Comparison of ENCODE assay signal across 31 cellular contexts in genomic region chr22:29936186-29936585, GRCh38. TPM values are rescaled to one million over a fixed set of nuclear protein-coding genes. Genes with fewer than 3 reads are reported as not detected.
DNase-seq lines count a peak whose midpoint lies in the region; ATAC-seq, FAIRE-seq and TF ChIP-seq lines count a peak whose summit lies in the region.
"Had no signal": no experiment of that assay in that cellular context is flagged by ENCODE, and none has a peak within 500 bp of the region (broad histone marks: within the 10 kb centered on the region; RNA-seq: fewer than 3 reads in every experiment).

No MANE protein-coding gene starts in this region.

- no peaks in the 10 kb centered on the region for H3K27me3 ChIP-seq in right lobe of liver
- no peaks in the 10 kb centered on the region for H3K27me3 ChIP-seq in HepG2 (ENCODE audit: control insufficient read depth in 1 of 2, insufficient read depth in 2 of 2, low read length in 2 of 2)
- no peaks in the 10 kb centered on the region for H3K27me3 ChIP-seq in upper lobe of right lung
- H3K27me3 ChIP-seq in tibial artery, result no peaks in the 10 kb centered on the region
- H3K27me3 ChIP-seq: brain microvascular endothelial cell, esophagus squamous epithelium had no signal

- DNase-seq in right lobe of liver (no peak), HepG2 (ENCODE audit: low spot score) (no peak), chondrocyte (ENCODE audit: low spot score) (no peak), left colon (no peak), upper lobe of right lung (no peak), SIG-M5 (lab: John Stamatoyannopoulos, UW) (no peak), tibial artery (no peak)
- DNase-seq: activated CD4-positive, alpha-beta T cell treated with anti-CD3 and anti-CD28 coated beads, Interleukin-2, amount 10 ng/mL, durations not matched to agents 7 days and 5 days; activated naive CD4-positive, alpha-beta T cell; activated T-cell treated with anti-CD3 and anti-CD28 coated beads, Interleukin-2, amount 50 U/mL, for 72 hours; brain microvascular endothelial cell; DMS79 treated with DMSO at 0.1 percent for 48 hours; effector memory CD8-positive, alpha-beta T cell; esophagus squamous epithelium; GF-D8; hippocampal formation; immature natural killer cell; KBM-7; NCI-H1436; NCI-H82; right cardiac atrium; SK-N-SH; stimulated activated CD4-positive, alpha-beta T cell treated with anti-CD3 and anti-CD28 coated beads, Interleukin-2, amount 100 ng/mL, for 48 hours; T-helper 2 cell; trophoblast cell had no signal

- POLR2A ChIA-PET in HepG2 (lab: Yijun Ruan, JAX), result no interaction called here

- no peaks in the 10 kb centered on the region for H3K9me3 ChIP-seq in right lobe of liver
- H3K9me3 ChIP-seq in HepG2 (ENCODE audit: low read length), result no peaks in the 10 kb centered on the region
- no peaks in the 10 kb centered on the region for H3K9me3 ChIP-seq in upper lobe of right lung
- no peaks in the 10 kb centered on the region for H3K9me3 ChIP-seq in tibial artery
- H3K9me3 ChIP-seq: esophagus squamous epithelium, SK-N-SH had no signal

- H3K79me2 ChIP-seq in HepG2 (ENCODE audit: insufficient read depth, low read length), result peaks cover 25% of the 10 kb centered on the region

- H3K4me3 Mint-ChIP-seq in chondrocyte (ENCODE audit: unreplicated experiment), result no peak overlapping the region
- H3K4me3 Mint-ChIP-seq: activated CD4-positive, alpha-beta T cell treated with anti-CD3 and anti-CD28 coated beads, Interleukin-2, amount 10 ng/mL, durations not matched to agents 7 days and 5 days; activated T-cell treated with anti-CD3 and anti-CD28 coated beads, Interleukin-2, amount 50 U/mL, for 72 hours; effector memory CD8-positive, alpha-beta T cell; immature natural killer cell; natural killer cell treated with Interleukin-12 subunit alpha and Interleukin-12 subunit beta and Interleukin-15 and Interleukin-18, amount 100 ng/mL, for 72 hours had no signal

- H2AFZ ChIP-seq in HepG2 (ENCODE audit: low read length), result no peak overlapping the region

- TF ChIP-seq POLR2A in right lobe of liver (IDR thresholded peaks at IDR 0.05) (no peak), HepG2 (IDR thresholded peaks at IDR 0.05; ENCODE audit: insufficient read depth in 1 of 2, low read depth in 2 of 2, low read length in 2 of 2) (no peak)

- H3K27ac ChIP-seq in right lobe of liver (no peak overlapping the region), HepG2 (ENCODE audit: extremely low read length, insufficient read depth, low read length) (no peak overlapping the region), upper lobe of right lung (no peak overlapping the region), tibial artery (no peak overlapping the region)
- H3K27ac ChIP-seq: brain microvascular endothelial cell, esophagus squamous epithelium, RWPE1 had no signal

- H4K20me1 ChIP-seq in HepG2 (ENCODE audit: insufficient read depth, low read length), result peaks cover 6% of the 10 kb centered on the region

- FAIRE-seq in HepG2 (lab: Jason Lieb, UNC), result no peak
- FAIRE-seq: A204.1, frontal cortex, H54 had no signal

- TF ChIP-seq CTCF in right lobe of liver (IDR thresholded peaks at IDR 0.05) (no peak), HepG2 (CRISPR knock-in tag; IDR thresholded peaks at IDR 0.05) (no peak), chondrocyte (IDR thresholded peaks at IDR 0.05) (no peak), upper lobe of right lung (IDR thresholded peaks at IDR 0.05) (no peak), tibial artery (IDR thresholded peaks at IDR 0.05) (no peak)

- 56% methylated on average over 1 of the region's 1 CpG for WGBS in right lobe of liver (ENCODE audit: insufficient coverage, low coverage, low lambda C conversion rate, missing lambda C conversion rate)
- 97% methylated on average over 1 of the region's 1 CpG for WGBS in HepG2 (ENCODE audit: low lambda C conversion rate)

- CTCF ChIA-PET in HepG2 (lab: Yijun Ruan, JAX; ENCODE audit: low intra/inter-chr PET ratio, low total read pairs), result no interaction called here

- H3K9ac ChIP-seq in HepG2 (ENCODE audit: insufficient read depth, low read depth, low read length), result no peak overlapping the region
- H3K9ac ChIP-seq: SK-N-SH had no signal

- no peak for TF ChIP-seq RAD21 in HepG2 (CRISPR knock-in tag; IDR thresholded peaks at IDR 0.05)

- no peak overlapping the region for H3K4me3 ChIP-seq in right lobe of liver
- H3K4me3 ChIP-seq in HepG2 (replicated peaks in 1 of 3; ENCODE audit: insufficient read depth in 1 of 3, low read depth in 2 of 3, low read length in 3 of 3), result no peak overlapping the region
- no peak overlapping the region for H3K4me3 ChIP-seq in upper lobe of right lung
- H3K4me3 ChIP-seq in tibial artery, result no peak overlapping the region
- H3K4me3 ChIP-seq: esophagus squamous epithelium had no signal

- H3K27me3 Mint-ChIP-seq in chondrocyte (ENCODE audit: low read depth), result no peaks in the 10 kb centered on the region
- H3K27me3 Mint-ChIP-seq: activated CD4-positive, alpha-beta T cell treated with anti-CD3 and anti-CD28 coated beads, Interleukin-2, amount 10 ng/mL, durations not matched to agents 7 days and 5 days; effector memory CD8-positive, alpha-beta T cell; natural killer cell treated with Interleukin-12 subunit alpha and Interleukin-12 subunit beta and Interleukin-15 and Interleukin-18, amount 100 ng/mL, for 72 hours had no signal

- no peaks in the 10 kb centered on the region for H3K9me3 Mint-ChIP-seq in chondrocyte (ENCODE audit: low read depth)
- H3K9me3 Mint-ChIP-seq: effector memory CD8-positive, alpha-beta T cell; immature natural killer cell; natural killer cell treated with Interleukin-12 subunit alpha and Interleukin-12 subunit beta and Interleukin-15 and Interleukin-18, amount 100 ng/mL, for 72 hours had no signal

- H3K4me1 Mint-ChIP-seq in chondrocyte (ENCODE audit: low read depth), result peaks cover 43% of the 10 kb centered on the region

- in situ Hi-C loops in HepG2 (cut with HindIII; ENCODE audit: extremely low pct_ligation_motif_present, low pct_unique_long_range_greater_than_20kb), result no loop called here

- TF ChIP-seq EP300 in HepG2 (IDR thresholded peaks at IDR 0.05; ENCODE audit: low read depth in 2 of 2, low read length in 2 of 2) (no peak), HepG2 (CRISPR knock-in tag; IDR thresholded peaks at IDR 0.05; ENCODE audit: borderline replicate concordance) (no peak)

- peak overlapping the region; percentile 0 for H3K27ac Mint-ChIP-seq in chondrocyte (ENCODE audit: unreplicated experiment)
- H3K27ac Mint-ChIP-seq: activated CD4-positive, alpha-beta T cell treated with anti-CD3 and anti-CD28 coated beads, Interleukin-2, amount 10 ng/mL, durations not matched to agents 7 days and 5 days; activated T-cell treated with anti-CD3 and anti-CD28 coated beads, Interleukin-2, amount 50 U/mL, for 72 hours; immature natural killer cell; natural killer cell treated with Interleukin-12 subunit alpha and Interleukin-12 subunit beta and Interleukin-15 and Interleukin-18, amount 100 ng/mL, for 72 hours had no signal

- H3K36me3 ChIP-seq in right lobe of liver (no peaks in the 10 kb centered on the region), HepG2 (replicated peaks in 1 of 2; ENCODE audit: control insufficient read depth in 1 of 2, insufficient read depth in 2 of 2, low read length in 2 of 2) (no peaks in the 10 kb centered on the region), upper lobe of right lung (no peaks in the 10 kb centered on the region), tibial artery (no peaks in the 10 kb centered on the region)
- H3K36me3 ChIP-seq: brain microvascular endothelial cell, esophagus squamous epithelium had no signal

- H3K4me1 ChIP-seq in right lobe of liver (peaks cover 0 to 6% (median 0%) of the 10 kb centered on the region in 4 donors), HepG2 (ENCODE audit: insufficient read depth, low read length) (no peaks in the 10 kb centered on the region), upper lobe of right lung (peaks cover 16% of the 10 kb centered on the region), tibial artery (peaks cover 0 to 16% (median 7%) of the 10 kb centered on the region in 4 donors)

- intact Hi-C loops in right lobe of liver (cut with DNase I) (no loop called here), HepG2 (cut with micrococcal nuclease; ENCODE audit: unreplicated experiment) (no loop called here), left colon (cut with DNase I, micrococcal nuclease) (no loop called here), upper lobe of right lung (cut with DNase I) (no loop called here), tibial artery (cut with DNase I; ENCODE audit: low total_unique reads) (no loop called here)

- BruUV-seq in HepG2 (replicated peaks; lab: Mats Ljungman, UMichigan), result no TSS peak

- no peak overlapping the region for H3K4me2 ChIP-seq in HepG2 (ENCODE audit: low read depth, low read length)
- H3K4me2 ChIP-seq: SK-N-SH had no signal

- peak in 3 of 4 donors; percentile 27 to 31 (median 31) for ATAC-seq in right lobe of liver
- ATAC-seq in HepG2, result no peak
- ATAC-seq in left colon, result peak; percentile 90
- ATAC-seq in upper lobe of right lung, result peak; percentile 36
- ATAC-seq in HG02981 (IDR thresholded peaks at IDR 0.05; ENCODE audit: unreplicated experiment), result no peak
- ATAC-seq: activated T-cell treated with anti-CD3 and anti-CD28 coated beads, Interleukin-2, amount 50 U/mL, for 72 hours; effector memory CD8-positive, alpha-beta T cell; natural killer cell treated with Interleukin-12 subunit alpha and Interleukin-12 subunit beta and Interleukin-15 and Interleukin-18, amount 100 ng/mL, for 72 hours had no signal

- no peaks in the 10 kb centered on the region for H3K36me3 Mint-ChIP-seq in chondrocyte (ENCODE audit: low read depth)
- H3K36me3 Mint-ChIP-seq: natural killer cell treated with Interleukin-12 subunit alpha and Interleukin-12 subunit beta and Interleukin-15 and Interleukin-18, amount 100 ng/mL, for 72 hours had no signal

RNA-seq across cellular contexts. Expression of gene MTMR3, which starts 53.2 kb away (rescaled TPM):
- total RNA-seq in right lobe of liver (10 to 100 TPM; 14.5 to 19.2 (median 18.2) TPM), HepG2 (2016; rRNA removed; fragmentation: Illumina TruSeq; extraction: Trizol) (12.6 and 15.8 TPM in 2 replicates), chondrocyte (30.5 to 37.1 TPM (median 36.9 TPM) in 3 replicates), left colon (10 to 100 TPM; 43.8 to 44.6 TPM), upper lobe of right lung (50.6 TPM)
- 8.7 and 10.0 TPM in 2 replicates for total RNA-seq in HepG2 (2016; cell fraction: cytosol; rRNA removed; fragmentation: Illumina TruSeq; extraction: Trizol; ENCODE audit: low read depth)
- 13.0 and 14.8 TPM in 2 replicates for total RNA-seq in HepG2 (2016; cell fraction: insoluble cytoplasmic fraction; rRNA removed; fragmentation: Illumina TruSeq; extraction: Trizol)
- total RNA-seq in HepG2 (2016; cell fraction: membrane; rRNA removed; fragmentation: Illumina TruSeq; extraction: Trizol), result 5.7 and 6.5 TPM in 2 replicates
- 13.8 and 18.4 TPM in 2 replicates for total RNA-seq in HepG2 (2016; cell fraction: nucleus; rRNA removed; fragmentation: Illumina TruSeq; extraction: Trizol)
- 24.8 and 29.8 TPM in 2 replicates for polyA plus RNA-seq in HepG2 (2011; rRNA removed)
- 11.2 and 11.6 TPM in 2 replicates for polyA plus RNA-seq in HepG2 (2011; cell fraction: cytosol; rRNA removed)
- polyA plus RNA-seq in HepG2 (2011; cell fraction: nucleus; rRNA removed), result 118 TPM in 2 replicates
- 13.5 and 15.0 TPM in 2 replicates for polyA plus RNA-seq in HepG2 (2012)
- 0.43 and 0.50 TPM in 2 replicates for polyA plus RNA-seq in HepG2 (2016; cell fraction: cytosol; fragmentation: Illumina TruSeq; extraction: Trizol; ENCODE audit: low read depth)
- 7.1 and 8.6 TPM in 2 replicates for polyA plus RNA-seq in HepG2 (2016; cell fraction: insoluble cytoplasmic fraction; fragmentation: Illumina TruSeq; extraction: Trizol; ENCODE audit: low read depth)
- polyA plus RNA-seq in HepG2 (2016; cell fraction: membrane; fragmentation: Illumina TruSeq; extraction: Trizol; ENCODE audit: low read depth), result 1.5 and 1.7 TPM in 2 replicates
- 22.3 and 26.9 TPM in 2 replicates for polyA plus RNA-seq in HepG2 (2016; cell fraction: nucleus; fragmentation: Illumina TruSeq; extraction: Trizol; ENCODE audit: insufficient read depth, low read depth)
- polyA minus RNA-seq in HepG2 (2011; rRNA and poly(A)+ RNA removed; ENCODE audit: low replicate concordance), result 28.7 and 66.5 TPM in 2 replicates
- 8.6 and 12.1 TPM in 2 replicates for polyA minus RNA-seq in HepG2 (2011; cell fraction: cytosol; rRNA and poly(A)+ RNA removed)
- polyA minus RNA-seq in HepG2 (2011; cell fraction: nucleus; rRNA and poly(A)+ RNA removed), result 38.9 and 42.6 TPM in 2 replicates

Comparison
In these comparisons a context has a peak if more than half of its experiments do, and no peak if none do; other contexts are left out.
1. ATAC-seq: peak in right lobe of liver (3 of 4), left colon (single experiment) and upper lobe of right lung (single experiment); none in HepG2 (single experiment) and HG02981 (single experiment).